ENCODE assay signal across 2 cellular contexts in the genomic region with DNA sequence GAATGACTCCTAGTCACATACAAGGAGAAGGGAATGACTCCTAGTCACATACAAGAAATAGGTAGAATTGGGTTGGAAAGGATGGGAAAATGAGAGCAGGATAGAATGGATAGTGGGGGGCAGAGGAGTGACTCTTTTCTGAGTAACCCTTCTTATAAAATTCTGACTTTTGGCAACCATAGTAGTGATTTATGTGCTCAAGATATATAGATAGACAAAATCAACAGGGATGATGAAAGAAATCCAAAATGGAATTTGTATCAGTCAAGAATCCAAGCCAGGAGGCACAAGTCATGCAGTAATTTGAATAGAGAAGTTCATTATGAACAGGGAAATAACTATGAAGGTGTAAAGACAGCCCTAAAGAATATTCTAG.
TF ChIP-seq lines count a peak whose summit lies in the region.

No MANE protein-coding gene starts in this region.

TF ChIP-seq in A549, 52 proteins besides CTCF, POLR2A, EP300 and RAD21:
- TF ChIP-seq MYC (IDR thresholded peaks at IDR 0.05; ENCODE audit: borderline replicate concordance, low read length) (no peak), E2F6 (IDR thresholded peaks at IDR 0.05; ENCODE audit: borderline replicate concordance, low read depth) (no peak), CBX8 (IDR thresholded peaks at IDR 0.05) (no peak), SREBF2 (IDR thresholded peaks at IDR 0.05) (no peak), CEBPB (IDR thresholded peaks at IDR 0.05) (0 out of 4 replicates have a peak, but pooled peaks of 1 of the 2 experiments have one; percentile 30), FOSL2 (IDR thresholded peaks at IDR 0.05) (no peak), FOSL2 (CRISPR knock-in tag; IDR thresholded peaks at IDR 0.05) (0 out of 2 replicates have a peak, but pooled peaks have one; percentile 27), JUNB (IDR thresholded peaks at IDR 0.05) (no peak; the same call in 1 of the 2 replicates), RARB (CRISPR knock-in tag; IDR thresholded peaks at IDR 0.05) (no peak), GATA3 (IDR thresholded peaks at IDR 0.05; ENCODE audit: borderline replicate concordance) (peak; percentile 72; the same call in 1 of the 2 replicates), NR3C1 (IDR thresholded peaks at IDR 0.05) (no peak), RCOR1 (IDR thresholded peaks at IDR 0.05; ENCODE audit: low read depth, low read length) (no peak), KDM5A (IDR thresholded peaks at IDR 0.05) (no peak), NFE2L2 (conservative IDR thresholded peaks at IDR 0.05; ENCODE audit: low read length) (no peak), HMGXB4 (CRISPR knock-in tag; IDR thresholded peaks at IDR 0.05; ENCODE audit: borderline replicate concordance) (no peak), CHD4 (IDR thresholded peaks at IDR 0.05; ENCODE audit: borderline replicate concordance) (no peak)
- TF ChIP-seq, protein P1, sequence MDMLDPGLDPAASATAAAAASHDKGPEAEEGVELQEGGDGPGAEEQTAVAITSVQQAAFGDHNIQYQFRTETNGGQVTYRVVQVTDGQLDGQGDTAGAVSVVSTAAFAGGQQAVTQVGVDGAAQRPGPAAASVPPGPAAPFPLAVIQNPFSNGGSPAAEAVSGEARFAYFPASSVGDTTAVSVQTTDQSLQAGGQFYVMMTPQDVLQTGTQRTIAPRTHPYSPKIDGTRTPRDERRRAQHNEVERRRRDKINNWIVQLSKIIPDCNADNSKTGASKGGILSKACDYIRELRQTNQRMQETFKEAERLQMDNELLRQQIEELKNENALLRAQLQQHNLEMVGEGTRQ (IDR thresholded peaks at IDR 0.05) = no peak
TF ChIP-seq in A549: peak in this region for 3.

TF ChIP-seq in GM23338, 12 proteins besides CTCF, POLR2A, EP300 and RAD21:
- TF ChIP-seq POLR2AphosphoS5 (IDR thresholded peaks at IDR 0.05; ENCODE audit: low read depth) (no peak), ETS1 (IDR thresholded peaks at IDR 0.05) (no peak), JUNB (IDR thresholded peaks at IDR 0.05; ENCODE audit: unreplicated experiment) (no peak), ZNF114 (CRISPR knock-in tag; IDR thresholded peaks at IDR 0.05) (no peak), NANOG (IDR thresholded peaks at IDR 0.05; ENCODE audit: borderline replicate concordance) (no peak), EZH2 (IDR thresholded peaks at IDR 0.05; ENCODE audit: low read depth, unreplicated experiment) (no peak), ZNF331 (CRISPR knock-in tag; IDR thresholded peaks at IDR 0.05; ENCODE audit: low read depth) (no peak), REST (IDR thresholded peaks at IDR 0.05; ENCODE audit: unreplicated experiment) (no peak), STAT1 (IDR thresholded peaks at IDR 0.05; ENCODE audit: unreplicated experiment) (no peak), ZNF462 (CRISPR knock-in tag; IDR thresholded peaks at IDR 0.05) (no peak), CREB1 (CRISPR knock-in tag; IDR thresholded peaks at IDR 0.05; ENCODE audit: low read depth) (no peak), EZH2phosphoT487 (IDR thresholded peaks at IDR 0.05; ENCODE audit: unreplicated experiment) (no peak)
TF ChIP-seq in GM23338: peak in this region for 0.
